35 cellular contexts compared by ENCODE assay signal in the genomic region with DNA sequence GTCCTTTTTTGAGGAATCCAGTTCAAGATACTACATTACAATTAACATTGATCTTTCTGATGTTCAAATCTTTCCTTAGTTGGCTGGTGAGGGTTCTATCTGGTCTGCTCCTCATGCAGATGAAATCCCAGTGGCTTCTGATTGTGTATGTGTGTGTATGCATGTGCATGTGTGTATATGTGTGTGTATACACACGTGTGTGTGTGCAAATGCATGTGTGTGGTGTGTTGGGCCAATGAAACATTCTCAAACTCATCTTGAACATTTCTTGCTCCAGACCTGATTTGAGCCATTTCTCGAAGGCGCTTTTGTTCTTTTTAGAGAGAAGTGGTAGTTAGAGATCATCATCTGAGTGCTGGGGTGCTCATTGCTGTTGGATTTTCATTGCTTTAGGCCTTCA.
"Had no signal": no experiment of that assay in that cellular context is flagged by ENCODE, and none has a peak within 500 bp of the region (broad histone marks: within the 10 kb centered on the region; RNA-seq: fewer than 3 reads in every experiment).

No MANE protein-coding gene starts in this region.

- H3K4me3 ChIP-seq: MG63 had no signal

- H3K9ac ChIP-seq: KMS-11 had no signal

- H3K4me2 ChIP-seq: KMS-11 had no signal

- DNase-seq: Karpas-422, Kasumi-1, MG63, MM.1S, MV-4-11, NCI-H1048, NCI-H1092, NCI-H1092 treated with DMSO at 0.1 percent for 48 hours, NCI-H1105, NCI-H1105 treated with DMSO at 0.1 percent for 48 hours, NCI-H1417, NCI-H1417 treated with DMSO at 0.1 percent for 48 hours, NCI-H1436, NCI-H1436 treated with DMSO at 0.1 percent for 48 hours, NCI-H146, NCI-H1694, NCI-H1694 treated with DMSO at 0.1 percent for 48 hours, NCI-H187, NCI-H187 treated with DMSO at 0.1 percent for 48 hours, NCI-H1930, NCI-H2029, NCI-H2029 treated with DMSO at 0.1 percent for 48 hours, NCI-H2081, NCI-H2081 treated with DMSO at 0.1 percent for 48 hours, NCI-H2107, NCI-H2171, NCI-H2171 treated with DMSO at 0.1 percent for 48 hours, NCI-H2227 treated with DMSO at 0.1 percent for 48 hours, NCI-H226, NCI-H345, NCI-H446, NCI-H446 treated with DMSO at 0.1 percent for 48 hours, NCI-H510A, NCI-H510A treated with DMSO at 0.1 percent for 48 hours had no signal

- H3K9me3 ChIP-seq: MG63 had no signal

- H3K36me3 ChIP-seq: MG63 had no signal

- H3K27ac ChIP-seq: KMS-11 had no signal

- H3K27me3 ChIP-seq: MG63 had no signal
